Comparison of ENCODE assay signal across 1 cellular context in genomic region chr1:55134152-55134808, GRCh38.
TF ChIP-seq lines count a peak whose summit lies in the region.

No MANE protein-coding gene starts in this region.

TF ChIP-seq in HepG2, 621 proteins besides CTCF, POLR2A, EP300 and RAD21 (continued from another document):
- TF ChIP-seq ZNF574 (CRISPR knock-in tag; IDR thresholded peaks at IDR 0.05), result no peak
- TF ChIP-seq CSRNP2 (CRISPR knock-in tag; conservative IDR thresholded peaks at IDR 0.05; ENCODE audit: low read depth), result no peak
- no peak for TF ChIP-seq MEF2D (CRISPR knock-in tag; IDR thresholded peaks at IDR 0.05)
- no peak for TF ChIP-seq CEBPB (IDR thresholded peaks at IDR 0.05; ENCODE audit: borderline replicate concordance, low read depth, low read length)
- no peak for TF ChIP-seq POGZ (CRISPR knock-in tag; IDR thresholded peaks at IDR 0.05)
- TF ChIP-seq ZNF607 (CRISPR knock-in tag; IDR thresholded peaks at IDR 0.05; ENCODE audit: borderline replicate concordance), result no peak
- no peak for TF ChIP-seq ZFP62 (CRISPR knock-in tag; IDR thresholded peaks at IDR 0.05)
- no peak for TF ChIP-seq NCOA5 (CRISPR knock-in tag; IDR thresholded peaks at IDR 0.05)
- TF ChIP-seq SP4 (CRISPR knock-in tag; IDR thresholded peaks at IDR 0.05), result no peak
- no peak for TF ChIP-seq ZFP37 (CRISPR knock-in tag; IDR thresholded peaks at IDR 0.05; ENCODE audit: borderline replicate concordance)
